Comparison of ENCODE assay signal across 9 cellular contexts in genomic region chr6:88177961-88178464, GRCh38. TPM values are rescaled to one million over a fixed set of nuclear protein-coding genes. Genes with fewer than 3 reads are reported as not detected.
A peak's percentile ranks its signal among the peaks of the same experiment; 100 is the strongest.
DNase-seq lines count a peak whose midpoint lies in the region; ATAC-seq and TF ChIP-seq lines count a peak whose summit lies in the region.
"Had no signal": no experiment of that assay in that cellular context is flagged by ENCODE, and none has a peak within 500 bp of the region (broad histone marks: within the 10 kb centered on the region; RNA-seq: fewer than 3 reads in every experiment).

No MANE protein-coding gene starts in this region.

- no peaks in the 10 kb centered on the region for H3K4me1 ChIP-seq in hepatocyte (ENCODE audit: insufficient read depth)

- no peak overlapping the region for H3K4me3 ChIP-seq in hepatocyte

- 57% methylated on average over 3 of the region's 3 CpGs for WGBS in hepatocyte (ENCODE audit: low lambda C conversion rate, missing lambda C conversion rate)

- no peaks in the 10 kb centered on the region for H3K36me3 ChIP-seq in hepatocyte (replicated peaks; ENCODE audit: insufficient read depth, low read depth)

- no peak overlapping the region for H3K27ac ChIP-seq in hepatocyte

- DNase-seq in MV-4-11 (lab: John Stamatoyannopoulos, UW): peak; percentile 72
- DNase-seq in hepatocyte (ENCODE audit: low spot score): peak; percentile 48
- DNase-seq in hippocampal formation (lab: John Stamatoyannopoulos, UW): no peak
- no peak for DNase-seq in middle frontal gyrus (ENCODE audit: extremely low spot score, low spot score)
- DNase-seq in activated CD4-positive, alpha-beta T cell treated with anti-CD3 and anti-CD28 coated beads, Interleukin-2, amount 50 U/mL, for 1 hour: no peak
- no peak for DNase-seq in stimulated activated CD8-positive, alpha-beta memory T cell treated with anti-CD3 and anti-CD28 coated beads, Interleukin-4, amount 100 ng/mL, for 48 hours

- H3K9me2 ChIP-seq in hepatocyte (replicated peaks; ENCODE audit: insufficient read depth): peaks cover 4% of the 10 kb centered on the region

- H3K9me3 ChIP-seq in hepatocyte (ENCODE audit: low read depth): no peaks in the 10 kb centered on the region

- H4K20me1 ChIP-seq in hepatocyte (ENCODE audit: insufficient read depth, poor library complexity, severe bottlenecking): no peaks in the 10 kb centered on the region

- H2AFZ ChIP-seq in hepatocyte: no peak overlapping the region

- no peak for TF ChIP-seq CTCF in hepatocyte (IDR thresholded peaks at IDR 0.05; ENCODE audit: poor library complexity)

- no peaks in the 10 kb centered on the region for H3K27me3 ChIP-seq in hepatocyte

- ATAC-seq in GM18858 (IDR thresholded peaks at IDR 0.05; ENCODE audit: unreplicated experiment): peak; percentile 47
- ATAC-seq in HG02759 (IDR thresholded peaks at IDR 0.05; ENCODE audit: unreplicated experiment): peak; percentile 60

- no peak overlapping the region for H3K4me2 ChIP-seq in hepatocyte

- no peaks in the 10 kb centered on the region for H3K79me2 ChIP-seq in hepatocyte

RNA-seq across cellular contexts. Expression of gene CNR1, which starts 11.9 kb away (rescaled TPM):
- 4.4 and 5.2 TPM in 2 replicates for total RNA-seq in hepatocyte
- polyA plus RNA-seq in hepatocyte: 1.1 and 1.6 TPM in 2 replicates
- total RNA-seq: NCI-H460 had no signal

Comparison
In these comparisons a context has a peak if more than half of its experiments do, and no peak if none do; other contexts are left out.
1. DNase-seq: peak in MV-4-11 (single experiment) and hepatocyte (single experiment); none in hippocampal formation (0 of 2), middle frontal gyrus (single experiment), activated CD4-positive, alpha-beta T cell treated with anti-CD3 and anti-CD28 coated beads, Interleukin-2, amount 50 U/mL, for 1 hour (single experiment) and stimulated activated CD8-positive, alpha-beta memory T cell treated with anti-CD3 and anti-CD28 coated beads, Interleukin-4, amount 100 ng/mL, for 48 hours (single experiment).